Comparison of ENCODE assay signal across 1 cellular context in genomic region chr17:79026345-79027273, GRCh38.
TF ChIP-seq lines count a peak whose summit lies in the region.

No MANE protein-coding gene starts in this region.

TF ChIP-seq in HCT116, 20 proteins besides CTCF, POLR2A, EP300 and RAD21 (continued from another document):
- TF ChIP-seq POLR2AphosphoS5 (IDR thresholded peaks at IDR 0.05; ENCODE audit: low read depth, low read length) = no peak; the same call in 1 of the 2 replicates
- TF ChIP-seq, protein P1, sequence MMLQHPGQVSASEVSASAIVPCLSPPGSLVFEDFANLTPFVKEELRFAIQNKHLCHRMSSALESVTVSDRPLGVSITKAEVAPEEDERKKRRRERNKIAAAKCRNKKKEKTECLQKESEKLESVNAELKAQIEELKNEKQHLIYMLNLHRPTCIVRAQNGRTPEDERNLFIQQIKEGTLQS (IDR thresholded peaks at IDR 0.05) = no peak
- TF ChIP-seq EZH2 (IDR thresholded peaks at IDR 0.05) = no peak
- no peak for TF ChIP-seq EGR1 (IDR thresholded peaks at IDR 0.05; ENCODE audit: low read depth)
- TF ChIP-seq SIN3A (IDR thresholded peaks at IDR 0.05; ENCODE audit: low read depth) = no peak
- peak; percentile 83; the same call in 1 of the 2 replicates for TF ChIP-seq MAX (IDR thresholded peaks at IDR 0.05)
- TF ChIP-seq JUND (IDR thresholded peaks at IDR 0.05) = peak; percentile 96
